ENCODE assay signal across 8 cellular contexts in genomic region chrX:49171752-49172279, GRCh38. TPM values are rescaled to one million over a fixed set of nuclear protein-coding genes. Genes with fewer than 3 reads are reported as not detected.
DNase-seq lines count a peak whose midpoint lies in the region; ATAC-seq and TF ChIP-seq lines count a peak whose summit lies in the region.

A gene with protein sequence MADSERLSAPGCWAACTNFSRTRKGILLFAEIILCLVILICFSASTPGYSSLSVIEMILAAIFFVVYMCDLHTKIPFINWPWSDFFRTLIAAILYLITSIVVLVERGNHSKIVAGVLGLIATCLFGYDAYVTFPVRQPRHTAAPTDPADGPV (plus strand): TSS chrX:49171898. CDS start chrX:49172001, 103 bp downstream.

- H3K27ac ChIP-seq in RWPE1, result peak within 1 kb of the TSS; percentile 97

- DNase-seq in DMS79 treated with DMSO at 0.1 percent for 48 hours (lab: John Stamatoyannopoulos, UW) (peak; percentile 3), DMS79 (lab: John Stamatoyannopoulos, UW) (no peak), RWPE1 (ENCODE audit: low spot score) (peak; percentile 53), cardiac septum (ENCODE audit: low spot score) (no peak), retina (peak; percentile 48), DMS153 (lab: John Stamatoyannopoulos, UW) (no peak)
- DNase-seq in activated naive CD4-positive, alpha-beta T cell treated with anti-CD3 and anti-CD28 coated beads for 36 hours, result peak; percentile 83

- POLR2A ChIA-PET in RWPE1 (lab: Yijun Ruan, JAX; ENCODE audit: low non-redundant PET), result interaction anchor here (0.8 kb wide), 1 partner anchor 94 kb away, joined by 3 read pairs; no protein-coding TSS in a partner anchor

- peaks cover 26% of the 10 kb centered on the region for H3K36me3 Mint-ChIP-seq in activated naive CD4-positive, alpha-beta T cell treated with anti-CD3 and anti-CD28 coated beads for 36 hours (ENCODE audit: low read depth)

- H3K4me3 Mint-ChIP-seq in activated naive CD4-positive, alpha-beta T cell treated with anti-CD3 and anti-CD28 coated beads for 36 hours, result peak within 1 kb of the TSS; percentile 89

- intact Hi-C loops in activated naive CD4-positive, alpha-beta T cell treated with anti-CD3 and anti-CD28 coated beads for 36 hours (cut with micrococcal nuclease), result loop anchor here (1.0 to 5.0 kb wide), 2 partner anchors 12 to 130 kb away; partner anchors contain the start of gene TFE3
- intact Hi-C loops in cardiac septum (cut with DNase I), result no loop called here

- H3K27me3 Mint-ChIP-seq in activated naive CD4-positive, alpha-beta T cell treated with anti-CD3 and anti-CD28 coated beads for 36 hours (ENCODE audit: low read depth), result no peaks in the 10 kb centered on the region

- peak; percentile 33 for ATAC-seq in HG03108 (IDR thresholded peaks at IDR 0.05; ENCODE audit: unreplicated experiment)

- no peak for TF ChIP-seq CTCF in RWPE1 (conservative IDR thresholded peaks at IDR 0.05; ENCODE audit: low read depth)

- H3K27ac Mint-ChIP-seq in activated naive CD4-positive, alpha-beta T cell treated with anti-CD3 and anti-CD28 coated beads for 36 hours, result peak within 1 kb of the TSS; percentile 91

- CTCF ChIA-PET in RWPE1 (lab: Yijun Ruan, JAX), result interaction anchor here (0.7 kb wide), 1 partner anchor 52 kb away, joined by 3 read pairs; no protein-coding TSS in a partner anchor
- CTCF ChIA-PET in activated naive CD4-positive, alpha-beta T cell treated with anti-CD3 and anti-CD28 coated beads for 36 hours (lab: Charles Lee), result no interaction called here

- H3K9me3 Mint-ChIP-seq in activated naive CD4-positive, alpha-beta T cell treated with anti-CD3 and anti-CD28 coated beads for 36 hours, result no peaks in the 10 kb centered on the region

- peaks cover 30% of the 10 kb centered on the region for H3K4me1 Mint-ChIP-seq in activated naive CD4-positive, alpha-beta T cell treated with anti-CD3 and anti-CD28 coated beads for 36 hours (ENCODE audit: low read depth)

RNA-seq across cellular contexts. Expression of the gene that starts here (rescaled TPM):
- total RNA-seq in activated naive CD4-positive, alpha-beta T cell treated with anti-CD3 and anti-CD28 coated beads for 36 hours, result 100 to 1,000 TPM; 143 to 145 TPM
- 84.9 TPM for total RNA-seq in cardiac septum

Comparison
In these comparisons a context has a peak if more than half of its experiments do, and no peak if none do; other contexts are left out.
1. DNase-seq: peak in DMS79 treated with DMSO at 0.1 percent for 48 hours (single experiment), RWPE1 (single experiment), activated naive CD4-positive, alpha-beta T cell treated with anti-CD3 and anti-CD28 coated beads for 36 hours (single experiment) and retina (single experiment); none in DMS79 (single experiment), cardiac septum (single experiment) and DMS153 (single experiment).